In genomic region chr16:8552487-8553221, GRCh38 we compare ENCODE assay signal across 22 cellular contexts. TPM values are rescaled to one million over a fixed set of nuclear protein-coding genes. Genes with fewer than 3 reads are reported as not detected.
DNase-seq lines count a peak whose midpoint lies in the region; ATAC-seq, FAIRE-seq and TF ChIP-seq lines count a peak whose summit lies in the region.
"Had no signal": no experiment of that assay in that cellular context is flagged by ENCODE, and none has a peak within 500 bp of the region (broad histone marks: within the 10 kb centered on the region; RNA-seq: fewer than 3 reads in every experiment).

No MANE protein-coding gene starts in this region.

- peaks cover 6% of the 10 kb centered on the region for H3K9me3 Mint-ChIP-seq in nephron progenitor cell
- H3K9me3 Mint-ChIP-seq in effector memory CD8-positive, alpha-beta T cell = no peaks in the 10 kb centered on the region

- no peaks in the 10 kb centered on the region for H3K9me3 ChIP-seq in hepatocyte (ENCODE audit: low read depth)
- H3K9me3 ChIP-seq: HAP-1, SJCRH30 had no signal

- H3K9me2 ChIP-seq in hepatocyte (replicated peaks; ENCODE audit: insufficient read depth) = no peaks in the 10 kb centered on the region

- H3K36me3 Mint-ChIP-seq in nephron progenitor cell (ENCODE audit: low read depth) = no peaks in the 10 kb centered on the region
- no peaks in the 10 kb centered on the region for H3K36me3 Mint-ChIP-seq in effector memory CD8-positive, alpha-beta T cell (ENCODE audit: insufficient read depth)
- H3K36me3 Mint-ChIP-seq: CD4-positive, CD25-positive, alpha-beta regulatory T cell had no signal

- TF ChIP-seq CTCF in hepatocyte (IDR thresholded peaks at IDR 0.05; ENCODE audit: poor library complexity) (no peak), nephron progenitor cell (IDR thresholded peaks at IDR 0.05) (no peak)

- peaks cover 25% of the 10 kb centered on the region for H3K27me3 Mint-ChIP-seq in nephron progenitor cell (ENCODE audit: low read depth, poor library complexity)
- H3K27me3 Mint-ChIP-seq in effector memory CD8-positive, alpha-beta T cell = peaks cover 64 to 99% of the 10 kb centered on the region in 2 donors

- no peaks in the 10 kb centered on the region for H3K4me1 ChIP-seq in hepatocyte (ENCODE audit: insufficient read depth)
- H3K4me1 ChIP-seq: HAP-1, SJCRH30 had no signal

- H3K4me3 Mint-ChIP-seq in nephron progenitor cell = peak overlapping the region; percentile 63
- no peak overlapping the region for H3K4me3 Mint-ChIP-seq in effector memory CD8-positive, alpha-beta T cell
- H3K4me3 Mint-ChIP-seq: CD4-positive, CD25-positive, alpha-beta regulatory T cell had no signal

- FAIRE-seq in GM12892 (lab: Jason Lieb, UNC) = no peak
- FAIRE-seq: RCC 7860 had no signal

- no peaks in the 10 kb centered on the region for H3K79me2 ChIP-seq in hepatocyte

- DNase-seq in NCI-H2227 (lab: John Stamatoyannopoulos, UW; ENCODE audit: unreplicated experiment) = peak; percentile 17
- no peak for DNase-seq in hepatocyte (ENCODE audit: low spot score)
- no peak for DNase-seq in nephron progenitor cell
- no peak for DNase-seq in activated effector memory CD4-positive, alpha-beta T cell treated with anti-CD3 and anti-CD28 coated beads, Interleukin-2, amount 50 U/mL, for 16 hours
- no peak for DNase-seq in GM12892 (ENCODE audit: insufficient read length)
- DNase-seq in effector memory CD8-positive, alpha-beta T cell = no peak
- DNase-seq in midbrain (lab: John Stamatoyannopoulos, UW) = no peak
- DNase-seq: CD4-positive, CD25-positive, alpha-beta regulatory T cell; EL; KG1; NCI-H1092 treated with DMSO at 0.1 percent for 48 hours; NCI-H1436 treated with DMSO at 0.1 percent for 48 hours; NCI-H1930; NCI-H345; NCI-H524 treated with DMSO at 0.1 percent for 48 hours; NCI-H82; OCI-M1; SJCRH30 had no signal

- no peak for TF ChIP-seq POLR2A in GM12892 (IDR thresholded peaks at IDR 0.05; ENCODE audit: low read depth, low read length)

- H4K20me1 ChIP-seq in hepatocyte (ENCODE audit: insufficient read depth, poor library complexity, severe bottlenecking) = no peaks in the 10 kb centered on the region

- no peak overlapping the region for H2AFZ ChIP-seq in hepatocyte

- no peak overlapping the region for H3K4me3 ChIP-seq in hepatocyte
- H3K4me3 ChIP-seq: HAP-1, SJCRH30 had no signal

- H3K4me2 ChIP-seq in hepatocyte = peak overlapping the region; percentile 10

- H3K27ac Mint-ChIP-seq in nephron progenitor cell = peak overlapping the region; percentile 70
- no peak overlapping the region for H3K27ac Mint-ChIP-seq in effector memory CD8-positive, alpha-beta T cell

- no peak for ATAC-seq in effector memory CD8-positive, alpha-beta T cell (replicated peaks)

- 26% methylated on average over 11 of the region's 11 CpGs for WGBS in hepatocyte (ENCODE audit: low lambda C conversion rate, missing lambda C conversion rate)

- no peaks in the 10 kb centered on the region for H3K36me3 ChIP-seq in hepatocyte (replicated peaks; ENCODE audit: insufficient read depth, low read depth)
- H3K36me3 ChIP-seq: HAP-1, SJCRH30 had no signal

- no peaks in the 10 kb centered on the region for H3K27me3 ChIP-seq in hepatocyte
- H3K27me3 ChIP-seq: SJCRH30 had no signal

- H3K27ac ChIP-seq in hepatocyte = no peak overlapping the region
- H3K27ac ChIP-seq: SJCRH30 had no signal

- peaks cover 31% of the 10 kb centered on the region for H3K4me1 Mint-ChIP-seq in nephron progenitor cell
- no peaks in the 10 kb centered on the region for H3K4me1 Mint-ChIP-seq in effector memory CD8-positive, alpha-beta T cell (ENCODE audit: low read depth in 2 of 2)
- H3K4me1 Mint-ChIP-seq: CD4-positive, CD25-positive, alpha-beta regulatory T cell had no signal

RNA-seq across cellular contexts. Expression of gene TMEM114, which starts 37.7 kb away (rescaled TPM):
- total RNA-seq in hepatocyte = not detected in 2 replicates
- not detected in 2 replicates for polyA plus RNA-seq in hepatocyte
- polyA plus RNA-seq in GM12892 (2012; ENCODE audit: missing spikeins) = not detected
- total RNA-seq: CD4-positive, CD25-positive, alpha-beta regulatory T cell; HT1080; SJCRH30 had no signal
- polyA plus RNA-seq: BJ; CD4-positive, CD25-positive, alpha-beta regulatory T cell had no signal
